1 cellular context compared by ENCODE assay signal in genomic region chr12:53077030-53077429, GRCh38.
TF ChIP-seq lines count a peak whose summit lies in the region.

No MANE protein-coding gene starts in this region.

TF ChIP-seq in SK-N-SH, 30 proteins besides CTCF, POLR2A, EP300 and RAD21:
- no peak for TF ChIP-seq USF1 (IDR thresholded peaks at IDR 0.05; ENCODE audit: borderline replicate concordance, low read depth)
- TF ChIP-seq NFIC (IDR thresholded peaks at IDR 0.05; ENCODE audit: borderline replicate concordance): no peak
- no peak for TF ChIP-seq FOXM1 (IDR thresholded peaks at IDR 0.05; ENCODE audit: low read depth)
- TF ChIP-seq JUND (IDR thresholded peaks at IDR 0.05): no peak
- TF ChIP-seq SMC3 (IDR thresholded peaks at IDR 0.05; ENCODE audit: low read depth, low read length): no peak
- TF ChIP-seq NRF1 (IDR thresholded peaks at IDR 0.05; ENCODE audit: low read depth, low read length): no peak
- no peak for TF ChIP-seq EZH2phosphoT487 (IDR thresholded peaks at IDR 0.05; ENCODE audit: borderline replicate concordance, low read depth)
